Comparison of ENCODE assay signal across 19 cellular contexts in the genomic region with DNA sequence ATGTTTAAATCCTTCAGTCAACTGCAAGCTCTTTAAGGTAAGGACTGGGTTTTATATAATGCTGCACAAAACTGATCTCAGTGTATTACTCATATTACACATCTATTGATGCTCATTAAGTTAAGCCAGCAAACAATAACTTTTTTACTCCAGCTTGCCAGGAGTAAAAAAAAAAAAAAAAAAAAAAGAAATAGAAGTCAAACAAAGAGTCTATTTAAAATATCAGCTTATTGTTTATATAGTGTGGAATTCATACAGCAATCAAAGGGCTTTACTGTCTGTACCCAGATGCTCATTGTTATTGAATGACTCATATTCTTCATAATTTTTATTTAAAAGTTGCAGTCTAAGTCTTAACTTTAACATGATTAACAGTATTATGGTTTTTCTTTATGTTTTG. TPM values are rescaled to one million over a fixed set of nuclear protein-coding genes. Genes with fewer than 3 reads are reported as not detected.
DNase-seq lines count a peak whose midpoint lies in the region; ATAC-seq and TF ChIP-seq lines count a peak whose summit lies in the region.
"Had no signal": no experiment of that assay in that cellular context is flagged by ENCODE, and none has a peak within 500 bp of the region (broad histone marks: within the 10 kb centered on the region; RNA-seq: fewer than 3 reads in every experiment).

No MANE protein-coding gene starts in this region.

- TF ChIP-seq CTCF in cardiac fibroblast (IDR thresholded peaks at IDR 0.05; ENCODE audit: low read depth, low read length) = no peak
- TF ChIP-seq CTCF in foreskin keratinocyte (conservative IDR thresholded peaks at IDR 0.05) = no peak

- ATAC-seq in foreskin keratinocyte (peak; percentile 58), HG03571 (IDR thresholded peaks at IDR 0.05; ENCODE audit: unreplicated experiment) (no peak)
- no peak for ATAC-seq in activated CD4-positive, CD25-positive, alpha-beta regulatory T cell treated with anti-CD3 and anti-CD28 coated beads, Interleukin-2, amount 50 U/mL, for 24 hours
- ATAC-seq: activated CD8-positive, alpha-beta T cell treated with anti-CD3 and anti-CD28 coated beads for 36 hours; activated T-cell treated with anti-CD3 and anti-CD28 coated beads, Interleukin-2, amount 50 U/mL, for 72 hours; left cardiac atrium had no signal

- DNase-seq in AG08395 (ENCODE audit: low spot score) (peak; percentile 18), HT1080 (ENCODE audit: low read depth) (peak; percentile 75), cardiac fibroblast (ENCODE audit: low read depth in 2 of 2) (peak; percentile 25 to 52), foreskin keratinocyte (peak; percentile 60), T1000 (lab: John Stamatoyannopoulos, UW) (no peak)
- DNase-seq in stimulated activated CD4-positive, alpha-beta T cell treated with anti-CD3 and anti-CD28 coated beads, Interleukin-4, amount 100 ng/mL, for 1 hour = no peak
- DNase-seq: activated CD8-positive, alpha-beta T cell treated with anti-CD3 and anti-CD28 coated beads for 36 hours; activated naive CD8-positive, alpha-beta T cell treated with anti-CD3 and anti-CD28 coated beads for 36 hours; activated T-cell treated with anti-CD3 and anti-CD28 coated beads, Interleukin-2, amount 50 U/mL, for 72 hours; BE2C; left cardiac atrium; NCI-H69; testis; WERI-Rb-1 had no signal

- no peak overlapping the region for H3K27ac ChIP-seq in foreskin keratinocyte
- H3K27ac ChIP-seq: hepatocyte, neutrophil, PC-9, testis, WERI-Rb-1 had no signal

- no peak overlapping the region for H3K4me3 ChIP-seq in cardiac fibroblast (replicated peaks in 1 of 2; ENCODE audit: low read depth in 2 of 2, low read length in 2 of 2)
- H3K4me3 ChIP-seq: hepatocyte, PC-9, testis had no signal

- no peaks in the 10 kb centered on the region for H3K27me3 ChIP-seq in foreskin keratinocyte
- H3K27me3 ChIP-seq: BE2C, hepatocyte, neutrophil, testis had no signal

- H3K4me1 ChIP-seq in foreskin keratinocyte = peaks cover 12% of the 10 kb centered on the region
- H3K4me1 ChIP-seq: BE2C, testis had no signal

RNA-seq across cellular contexts. Expression of a gene that starts 21.8 kb away (rescaled TPM):
- total RNA-seq in HT1080 (2014; rRNA removed; shearing (Covaris generic)) = 4.1 and 4.3 TPM in 2 replicates
- polyA plus RNA-seq in HT1080 (2015; cell fraction: cytosol; rRNA removed) = 4.0 and 5.1 TPM in 2 replicates
- 7.7 and 8.2 TPM in 2 replicates for polyA plus RNA-seq in HT1080 (2015; cell fraction: nucleus; rRNA removed)
- 4.2 and 4.5 TPM in 2 replicates for total RNA-seq in foreskin keratinocyte
- 1.2 and 1.6 TPM in 2 replicates for polyA plus RNA-seq in foreskin keratinocyte

RNA-seq across cellular contexts. Expression of a gene that starts 47.2 kb away (rescaled TPM):
- 9.2 and 13.7 TPM in 2 replicates for total RNA-seq in HT1080 (2014; rRNA removed; shearing (Covaris generic))
- polyA plus RNA-seq in HT1080 (2015; cell fraction: cytosol; rRNA removed) = 8.0 and 10.4 TPM in 2 replicates
- 42.7 and 46.5 TPM in 2 replicates for polyA plus RNA-seq in HT1080 (2015; cell fraction: nucleus; rRNA removed)
- 11.1 and 11.5 TPM in 2 replicates for total RNA-seq in foreskin keratinocyte
- 4.7 and 7.7 TPM in 2 replicates for polyA plus RNA-seq in foreskin keratinocyte

Comparison
In these comparisons a context has a peak if more than half of its experiments do, and no peak if none do; other contexts are left out.
1. DNase-seq: peak in AG08395 (single experiment), HT1080 (single experiment), cardiac fibroblast (2 of 2) and foreskin keratinocyte (2 of 2); none in stimulated activated CD4-positive, alpha-beta T cell treated with anti-CD3 and anti-CD28 coated beads, Interleukin-4, amount 100 ng/mL, for 1 hour (single experiment) and T1000 (single experiment).